Comparison of ENCODE assay signal across 21 cellular contexts in genomic region chr13:28483313-28483931, GRCh38. TPM values are rescaled to one million over a fixed set of nuclear protein-coding genes. Genes with fewer than 3 reads are reported as not detected.
A peak's percentile ranks its signal among the peaks of the same experiment; 100 is the strongest.
DNase-seq lines count a peak whose midpoint lies in the region; TF ChIP-seq lines count a peak whose summit lies in the region.
"Had no signal": no experiment of that assay in that cellular context is flagged by ENCODE, and none has a peak within 500 bp of the region (broad histone marks: within the 10 kb centered on the region; RNA-seq: fewer than 3 reads in every experiment).

No MANE protein-coding gene starts in this region.

- no peak for TF ChIP-seq POLR2A in breast epithelium (IDR thresholded peaks at IDR 0.05)

- H3K9me3 Mint-ChIP-seq in H9, result no peaks in the 10 kb centered on the region
- no peaks in the 10 kb centered on the region for H3K9me3 Mint-ChIP-seq in endothelial cell (ENCODE audit: unreplicated experiment)
- no peaks in the 10 kb centered on the region for H3K9me3 Mint-ChIP-seq in type B pancreatic cell
- H3K9me3 Mint-ChIP-seq: CD14-positive monocyte had no signal

- H2BK15ac ChIP-seq in H9 (ENCODE audit: low read depth, low read length), result no peak overlapping the region

- no peak overlapping the region for H3K4me3 ChIP-seq in Loucy (ENCODE audit: low read length, poor library complexity, severe bottlenecking)
- H3K4me3 ChIP-seq in breast epithelium, result no peak overlapping the region
- H3K4me3 ChIP-seq: MG63, Peyer's patch had no signal

- no peaks in the 10 kb centered on the region for H3K23me2 ChIP-seq in H9 (ENCODE audit: insufficient read length, low read depth, low read length, poor library complexity, severe bottlenecking)

- H2BK12ac ChIP-seq in H9 (ENCODE audit: insufficient read length, low read depth, low read length), result no peak overlapping the region

- no peak overlapping the region for H2BK5ac ChIP-seq in H9 (ENCODE audit: insufficient read length, low read length)

- no peak overlapping the region for H3K14ac ChIP-seq in H9 (ENCODE audit: insufficient read depth, low read length)

- no peak overlapping the region for H3K56ac ChIP-seq in H9 (ENCODE audit: insufficient read length, low read depth, low read length)

- no peak overlapping the region for H3K18ac ChIP-seq in H9 (ENCODE audit: insufficient read length, low read depth, low read length)

- H3K4me1 ChIP-seq in H9 (ENCODE audit: insufficient read depth, low read length), result peaks cover 20% of the 10 kb centered on the region
- H3K4me1 ChIP-seq in Loucy (ENCODE audit: insufficient read depth, low read length, poor library complexity, severe bottlenecking), result peaks cover 56% of the 10 kb centered on the region
- H3K4me1 ChIP-seq in breast epithelium, result no peaks in the 10 kb centered on the region
- H3K4me1 ChIP-seq: Peyer's patch had no signal

- H3K4me2 ChIP-seq in H9 (ENCODE audit: insufficient read depth, insufficient read length, low read length), result no peak overlapping the region
- peak overlapping the region; percentile 13 for H3K4me2 ChIP-seq in Loucy (ENCODE audit: low read depth, low read length, poor library complexity, severe bottlenecking)
- H3K4me2 ChIP-seq: KMS-11 had no signal

- H4K8ac ChIP-seq in H9 (replicated peaks; ENCODE audit: insufficient read length, low read depth, low read length), result no peak overlapping the region

- H2AFZ ChIP-seq in H9 (ENCODE audit: low read length) (no peak overlapping the region), Loucy (ENCODE audit: low read length) (no peak overlapping the region)

- no peaks in the 10 kb centered on the region for H3K9me3 ChIP-seq in H9 (ENCODE audit: control insufficient read depth, low read depth, low read length)
- H3K9me3 ChIP-seq in Loucy (ENCODE audit: insufficient read depth, low read depth, low read length), result no peaks in the 10 kb centered on the region
- no peaks in the 10 kb centered on the region for H3K9me3 ChIP-seq in breast epithelium
- H3K9me3 ChIP-seq: MG63, Peyer's patch had no signal

- no peak overlapping the region for H3K4ac ChIP-seq in H9 (ENCODE audit: low read depth, low read length)

- no peaks in the 10 kb centered on the region for H3K27me3 ChIP-seq in H9 (ENCODE audit: insufficient read depth, low read length)
- no peaks in the 10 kb centered on the region for H3K27me3 ChIP-seq in Loucy (ENCODE audit: insufficient read depth, low read length, poor library complexity, severe bottlenecking)
- H3K27me3 ChIP-seq in breast epithelium, result peaks cover 0 to 4% of the 10 kb centered on the region in 2 donors
- H3K27me3 ChIP-seq: MG63, Peyer's patch had no signal

- H2BK120ac ChIP-seq in H9 (ENCODE audit: low read depth, low read length, poor library complexity, severe bottlenecking), result no peak overlapping the region

- H3F3A ChIP-seq in Loucy (ENCODE audit: low read depth), result no peaks in the 10 kb centered on the region

- no peak for TF ChIP-seq CTCF in H9 (conservative IDR thresholded peaks at IDR 0.05)
- TF ChIP-seq CTCF in Loucy (conservative IDR thresholded peaks at IDR 0.05; ENCODE audit: low read length), result no peak
- TF ChIP-seq CTCF in endothelial cell (IDR thresholded peaks at IDR 0.05; ENCODE audit: unreplicated experiment), result no peak
- no peak for TF ChIP-seq CTCF in breast epithelium (IDR thresholded peaks at IDR 0.05)
- TF ChIP-seq CTCF in type B pancreatic cell (conservative IDR thresholded peaks at IDR 0.05), result no peak

- WGBS in H9 (ENCODE audit: extremely low coverage, insufficient read length, low lambda C conversion rate), result no CpG with 5 or more reads among the region's 7 CpGs

- H3K4me1 Mint-ChIP-seq in H9 (peaks cover 64 to 68% of the 10 kb centered on the region in 2 experiments), endothelial cell (ENCODE audit: unreplicated experiment) (peaks cover 91% of the 10 kb centered on the region), type B pancreatic cell (ENCODE audit: unreplicated experiment) (no peaks in the 10 kb centered on the region)

- H3K27ac Mint-ChIP-seq in H9 (peak overlapping the region; percentile 76 to 85 (median 78); a peak in 6 of 7 replicates), endothelial cell (ENCODE audit: unreplicated experiment) (peak overlapping the region; percentile 57), type B pancreatic cell (no peak overlapping the region)
- H3K27ac Mint-ChIP-seq: CD14-positive monocyte had no signal

- no peak overlapping the region for H4K5ac ChIP-seq in H9 (ENCODE audit: insufficient read length, low read depth, low read length)

- no peak overlapping the region for H4K91ac ChIP-seq in H9 (ENCODE audit: insufficient read length, low read depth, low read length)

- no peak overlapping the region for H3K23ac ChIP-seq in H9 (ENCODE audit: insufficient read length, low read depth, low read length)

- H3K27me3 Mint-ChIP-seq in H9 (ENCODE audit: low read depth) (no peaks in the 10 kb centered on the region), endothelial cell (ENCODE audit: unreplicated experiment) (no peaks in the 10 kb centered on the region), type B pancreatic cell (peaks cover 59% of the 10 kb centered on the region)

- H2AK5ac ChIP-seq in H9 (ENCODE audit: insufficient read length, low read length), result no peak overlapping the region

- H3K79me2 ChIP-seq in H9 (ENCODE audit: insufficient read depth, low read length) (peaks cover 33% of the 10 kb centered on the region; the same call in 1 of the 2 replicates), Loucy (ENCODE audit: insufficient read depth, low read length) (peaks cover 97% of the 10 kb centered on the region)

- no peak for DNase-seq in H9
- no peak for DNase-seq in endothelial cell (ENCODE audit: low spot score)
- DNase-seq in superior temporal gyrus (ENCODE audit: extremely low spot score), result peak; percentile 23
- no peak for DNase-seq in NK-92 treated with Interleukin-12 subunit alpha and Interleukin-12 subunit beta, amount 100 ng/mL, for 24 hours (lab: John Stamatoyannopoulos, UW)
- DNase-seq in breast epithelium (ENCODE audit: low spot score in 2 of 2), result no peak
- no peak for DNase-seq in type B pancreatic cell (ENCODE audit: extremely low spot score, unreplicated experiment)
- DNase-seq: DMS 273 treated with DMSO at 0.1 percent for 48 hours, DND-41, HCEC 1CT, MG63, NCI-H1092, NCI-H1436 treated with DMSO at 0.1 percent for 48 hours, NCI-H2029, NCI-H345, NCI-H524 treated with DMSO at 0.1 percent for 48 hours, Peyer's patch, SW 1271 had no signal

- H4K20me1 ChIP-seq in H9 (ENCODE audit: control insufficient read depth, insufficient read depth, insufficient read length), result no peaks in the 10 kb centered on the region
- H4K20me1 ChIP-seq in Loucy (ENCODE audit: insufficient read depth, low read length, poor library complexity, severe bottlenecking), result peaks cover 77% of the 10 kb centered on the region

- no peak overlapping the region for H2BK20ac ChIP-seq in H9 (ENCODE audit: low read depth, low read length, poor library complexity, severe bottlenecking)

- H3K9me2 ChIP-seq in Loucy (replicated peaks; ENCODE audit: low read depth, low read length), result no peaks in the 10 kb centered on the region

- no peak overlapping the region for H3K9ac ChIP-seq in H9 (ENCODE audit: extremely low read depth, insufficient read length, low read length)
- H3K9ac ChIP-seq in Loucy (ENCODE audit: low read depth, low read length, poor library complexity, severe bottlenecking), result no peak overlapping the region
- H3K9ac ChIP-seq: KMS-11 had no signal

- no peak overlapping the region for H3K27ac ChIP-seq in H9 (ENCODE audit: insufficient read length, low read depth, low read length)
- no peak overlapping the region for H3K27ac ChIP-seq in breast epithelium
- H3K27ac ChIP-seq: KMS-11, Peyer's patch had no signal

- H3K36me3 Mint-ChIP-seq in H9 (ENCODE audit: insufficient read depth in 1 of 3, low read depth in 3 of 3) (peaks cover 22 to 49% (median 32%) of the 10 kb centered on the region in 3 experiments), endothelial cell (ENCODE audit: low read depth, unreplicated experiment) (peaks cover 57% of the 10 kb centered on the region), type B pancreatic cell (no peaks in the 10 kb centered on the region)
- H3K36me3 Mint-ChIP-seq: CD14-positive monocyte had no signal

- intact Hi-C loops in breast epithelium (cut with DNase I; ENCODE audit: low total_unique reads), result no loop called here

- H3T11ph ChIP-seq in H9 (ENCODE audit: low read length), result no peak overlapping the region

- H3K36me3 ChIP-seq in Loucy (ENCODE audit: insufficient read depth, low read length), result peaks cover 9% of the 10 kb centered on the region; the same call in 1 of the 2 replicates
- H3K36me3 ChIP-seq in breast epithelium, result no peaks in the 10 kb centered on the region
- H3K36me3 ChIP-seq: MG63, Peyer's patch had no signal

- peak overlapping the region in 1 of 2 experiments; percentile 35; a peak in 1 of 5 replicates for H3K4me3 Mint-ChIP-seq in H9
- H3K4me3 Mint-ChIP-seq in endothelial cell (ENCODE audit: unreplicated experiment), result peak overlapping the region; percentile 42
- no peak overlapping the region for H3K4me3 Mint-ChIP-seq in type B pancreatic cell

- H3K79me1 ChIP-seq in H9 (ENCODE audit: insufficient read depth, low read depth, low read length, poor library complexity, severe bottlenecking), result peaks cover 5% of the 10 kb centered on the region

RNA-seq across cellular contexts. Expression of gene FLT1, which starts 11.5 kb away (rescaled TPM):
- total RNA-seq in H9 (2021) (83.4 and 84.1 TPM in 2 replicates), endothelial cell (ENCODE audit: unreplicated experiment) (759 TPM), breast epithelium (10 to 100 TPM; 17.0 to 44.6 (median 29.0) TPM), type B pancreatic cell (ENCODE audit: low replicate concordance) (0.79 and 1.3 TPM in 2 replicates)
- total RNA-seq: G401 had no signal
